13 cellular contexts compared by ENCODE assay signal in genomic region chr9:109974918-109975276, GRCh38.
DNase-seq lines count a peak whose midpoint lies in the region; ATAC-seq and TF ChIP-seq lines count a peak whose summit lies in the region.
"Had no signal": no experiment of that assay in that cellular context is flagged by ENCODE, and none has a peak within 500 bp of the region (broad histone marks: within the 10 kb centered on the region; RNA-seq: fewer than 3 reads in every experiment).

No MANE protein-coding gene starts in this region.

- ATAC-seq in GM21447 (IDR thresholded peaks at IDR 0.05; ENCODE audit: unreplicated experiment) (peak; percentile 11), HG03432 (IDR thresholded peaks at IDR 0.05; ENCODE audit: unreplicated experiment) (peak; percentile 10)
- ATAC-seq: gastrocnemius medialis had no signal

- peak overlapping the region; percentile 4 for H3K4me3 Mint-ChIP-seq in activated CD4-positive, alpha-beta T cell treated with anti-CD3 and anti-CD28 coated beads, Interleukin-2, amount 10 ng/mL, durations not matched to agents 24 days and 14 days
- H3K4me3 Mint-ChIP-seq in glutamatergic neuron (ENCODE audit: unreplicated experiment) = no peak overlapping the region
- H3K4me3 Mint-ChIP-seq: central memory CD8-positive, alpha-beta T cell had no signal

- H3K4me1 Mint-ChIP-seq in activated CD4-positive, alpha-beta T cell treated with anti-CD3 and anti-CD28 coated beads, Interleukin-2, amount 10 ng/mL, durations not matched to agents 24 days and 14 days = peaks cover 73% of the 10 kb centered on the region
- peaks cover 21% of the 10 kb centered on the region for H3K4me1 Mint-ChIP-seq in glutamatergic neuron (ENCODE audit: low read depth, unreplicated experiment)

- peaks cover 5% of the 10 kb centered on the region for H3K36me3 Mint-ChIP-seq in activated CD4-positive, alpha-beta T cell treated with anti-CD3 and anti-CD28 coated beads, Interleukin-2, amount 10 ng/mL, durations not matched to agents 24 days and 14 days (ENCODE audit: low read depth)
- H3K36me3 Mint-ChIP-seq in glutamatergic neuron (ENCODE audit: unreplicated experiment) = no peaks in the 10 kb centered on the region

- H3K9me3 Mint-ChIP-seq in activated CD4-positive, alpha-beta T cell treated with anti-CD3 and anti-CD28 coated beads, Interleukin-2, amount 10 ng/mL, durations not matched to agents 24 days and 14 days = no peaks in the 10 kb centered on the region
- peaks cover 2% of the 10 kb centered on the region for H3K9me3 Mint-ChIP-seq in glutamatergic neuron (ENCODE audit: unreplicated experiment)
- H3K9me3 Mint-ChIP-seq: central memory CD8-positive, alpha-beta T cell had no signal

- intact Hi-C loops in activated CD4-positive, alpha-beta T cell treated with anti-CD3 and anti-CD28 coated beads, Interleukin-2, amount 10 ng/mL, durations not matched to agents 24 days and 14 days (cut with micrococcal nuclease) = loop anchor here (1.0 to 10.0 kb wide), 11 partner anchors 25 to 530 kb away; partner anchors contain the start of gene TXN

- no peak for TF ChIP-seq CTCF in glutamatergic neuron (IDR thresholded peaks at IDR 0.05; ENCODE audit: partially characterized antibody, unreplicated experiment)

- peak overlapping the region; percentile 91 for H3K27ac Mint-ChIP-seq in activated CD4-positive, alpha-beta T cell treated with anti-CD3 and anti-CD28 coated beads, Interleukin-2, amount 10 ng/mL, durations not matched to agents 24 days and 14 days
- H3K27ac Mint-ChIP-seq in glutamatergic neuron (ENCODE audit: unreplicated experiment) = peak overlapping the region; percentile 81

- no peak for DNase-seq in activated CD4-positive, alpha-beta T cell treated with anti-CD3 and anti-CD28 coated beads, Interleukin-2, amount 10 ng/mL, durations not matched to agents 24 days and 14 days
- no peak for DNase-seq in activated CD4-positive, alpha-beta T cell treated with anti-CD3 and anti-CD28 coated beads, Interleukin-2, amount 50 U/mL, for 48 hours
- DNase-seq in glutamatergic neuron = no peak
- DNase-seq in NCI-H69 (lab: John Stamatoyannopoulos, UW) = no peak
- DNase-seq in iPS-NIHi11 (ENCODE audit: low spot score) = no peak
- DNase-seq in stimulated activated naive CD4-positive, alpha-beta T cell treated with Interleukin-2 at 50 U/mL for 16 hours (lab: John Stamatoyannopoulos, UW) = no peak
- DNase-seq: gastrocnemius medialis, mesendoderm, NCI-H2081 treated with DMSO at 0.1 percent for 48 hours, SHP77 had no signal

- H3K27me3 Mint-ChIP-seq in activated CD4-positive, alpha-beta T cell treated with anti-CD3 and anti-CD28 coated beads, Interleukin-2, amount 10 ng/mL, durations not matched to agents 24 days and 14 days = no peaks in the 10 kb centered on the region
- H3K27me3 Mint-ChIP-seq in glutamatergic neuron (ENCODE audit: unreplicated experiment) = no peaks in the 10 kb centered on the region
